In genomic region chr6:110874880-110875547, GRCh38 we compare ENCODE assay signal across 8 cellular contexts. TPM values are rescaled to one million over a fixed set of nuclear protein-coding genes. Genes with fewer than 3 reads are reported as not detected.
A peak's percentile ranks its signal among the peaks of the same experiment; 100 is the strongest.
DNase-seq lines count a peak whose midpoint lies in the region; ATAC-seq and TF ChIP-seq lines count a peak whose summit lies in the region.

No MANE protein-coding gene starts in this region.

- H3K4me1 ChIP-seq in tibial artery: peaks cover 0 to 42% (median 16%) of the 10 kb centered on the region in 4 donors

- peak overlapping the region; percentile 96 to 100 for H3K4me3 Mint-ChIP-seq in CD14-positive monocyte
- peak overlapping the region; percentile 92 to 100 (median 99) for H3K4me3 Mint-ChIP-seq in naive thymus-derived CD8-positive, alpha-beta T cell

- TF ChIP-seq CTCF in CD14-positive monocyte (IDR thresholded peaks at IDR 0.05): no peak
- TF ChIP-seq CTCF in tibial artery (IDR thresholded peaks at IDR 0.05): no peak

- POLR2A ChIA-PET in naive thymus-derived CD8-positive, alpha-beta T cell (lab: Charles Lee): interaction anchor here (0.5 to 8.0 kb wide), 33 partner anchors 10 to 1780 kb away, joined by 3 to 346 read pairs (median 4); partner anchors contain the start of genes AK9, CD164, CDK19 and CEP57L1

- peak; percentile 18 for ATAC-seq in GM19467 (IDR thresholded peaks at IDR 0.05; ENCODE audit: unreplicated experiment)
- ATAC-seq in naive thymus-derived CD8-positive, alpha-beta T cell: peak; percentile 24 to 29

- peaks cover 0 to 2% (median 0%) of the 10 kb centered on the region in 7 donors for H3K9me3 Mint-ChIP-seq in CD14-positive monocyte
- H3K9me3 Mint-ChIP-seq in naive thymus-derived CD8-positive, alpha-beta T cell: no peaks in the 10 kb centered on the region

- H3K27me3 Mint-ChIP-seq in CD14-positive monocyte (ENCODE audit: low read depth in 3 of 3): no peaks in the 10 kb centered on the region
- no peaks in the 10 kb centered on the region for H3K27me3 Mint-ChIP-seq in naive thymus-derived CD8-positive, alpha-beta T cell

- peaks cover 32% of the 10 kb centered on the region for H3K4me1 Mint-ChIP-seq in CD14-positive monocyte
- peaks cover 17 to 41% (median 37%) of the 10 kb centered on the region in 4 donors for H3K4me1 Mint-ChIP-seq in naive thymus-derived CD8-positive, alpha-beta T cell

- peaks cover 0 to 2% of the 10 kb centered on the region in 2 donors for H3K36me3 Mint-ChIP-seq in CD14-positive monocyte
- no peaks in the 10 kb centered on the region for H3K36me3 Mint-ChIP-seq in naive thymus-derived CD8-positive, alpha-beta T cell

- intact Hi-C loops in CD14-positive monocyte (cut with micrococcal nuclease) (loop anchor here (2.0 to 10.0 kb wide), 7 partner anchors 52 to 610 kb away; partner anchors contain the start of genes CDK19 (in 2 of the 2) and REV3L (in 1 of the 2)), tibial artery (cut with DNase I; ENCODE audit: low total_unique reads) (loop anchor here (1.0 to 10.0 kb wide), 6 partner anchors 60 to 1180 kb away; partner anchors contain the start of genes AK9, CDC40, CDK19 and FIG4)

- DNase-seq in CD14-positive monocyte (ENCODE audit: low spot score) (no peak), epithelial cell of prostate (ENCODE audit: low read depth, low spot score) (no peak), tibial artery (peak; percentile 36 to 70), NCI-H1048 (lab: John Stamatoyannopoulos, UW) (no peak)
- DNase-seq in activated CD8-positive, alpha-beta memory T cell treated with anti-CD3 and anti-CD28 coated beads for 48 hours (ENCODE audit: low read depth in 2 of 3, low spot score in 2 of 3): peak; percentile 23 to 36 (median 31)
- peak in 6 of 10 donors; percentile 32 to 75 (median 45) for DNase-seq in naive thymus-derived CD8-positive, alpha-beta T cell

- H3K36me3 ChIP-seq in KOPT-K1 (ENCODE audit: insufficient read depth, low read length) (peaks cover 8% of the 10 kb centered on the region; the same call in 1 of the 2 replicates), tibial artery (no peaks in the 10 kb centered on the region)

- H3K4me3 ChIP-seq in tibial artery: peak overlapping the region; percentile 82 to 88

- H3K27ac ChIP-seq in KOPT-K1 (ENCODE audit: low read depth, low read length, poor library complexity, severe bottlenecking) (peak overlapping the region; percentile 96), epithelial cell of prostate (peak overlapping the region; percentile 83), tibial artery (peak overlapping the region; percentile 92 to 94)

- H3K9me3 ChIP-seq in KOPT-K1 (ENCODE audit: insufficient read depth, low read length, poor library complexity, severe bottlenecking) (no peaks in the 10 kb centered on the region), tibial artery (no peaks in the 10 kb centered on the region)

- no peaks in the 10 kb centered on the region for H3K27me3 ChIP-seq in tibial artery

- H3K27ac Mint-ChIP-seq in CD14-positive monocyte: peak overlapping the region; percentile 93 to 99 (median 98)
- peak overlapping the region; percentile 97 to 100 (median 99) for H3K27ac Mint-ChIP-seq in naive thymus-derived CD8-positive, alpha-beta T cell

RNA-seq across cellular contexts. Expression of gene AMD1, which starts 0.4 kb away (rescaled TPM):
- 10 to 100 TPM; 35.0 to 45.3 TPM for polyA plus RNA-seq in CD14-positive monocyte
- total RNA-seq in naive thymus-derived CD8-positive, alpha-beta T cell: 10 to 100 TPM; 68.0 to 68.1 TPM
- 10 to 100 TPM; 35.9 to 45.6 (median 44.7) TPM for polyA plus RNA-seq in naive thymus-derived CD8-positive, alpha-beta T cell

RNA-seq across cellular contexts. Expression of gene CDK19, which starts 59.7 kb away (rescaled TPM):
- 1 to 10 TPM; 2.7 to 3.9 TPM for polyA plus RNA-seq in CD14-positive monocyte
- 10 to 100 TPM; 19.0 to 20.0 TPM for total RNA-seq in naive thymus-derived CD8-positive, alpha-beta T cell
- polyA plus RNA-seq in naive thymus-derived CD8-positive, alpha-beta T cell: 1 to 10 TPM; 1.1 to 2.1 (median 1.5) TPM

Comparison
In these comparisons a context has a peak if more than half of its experiments do, and no peak if none do; other contexts are left out.
1. DNase-seq: peak in activated CD8-positive, alpha-beta memory T cell treated with anti-CD3 and anti-CD28 coated beads for 48 hours (3 of 3), naive thymus-derived CD8-positive, alpha-beta T cell (6 of 10) and tibial artery (2 of 2); none in CD14-positive monocyte (single experiment), epithelial cell of prostate (single experiment) and NCI-H1048 (single experiment).
2. Peak in every context shown above with its lines, with median percentiles within 50 percentile points of each other: H3K27ac ChIP-seq.